In the genomic region with DNA sequence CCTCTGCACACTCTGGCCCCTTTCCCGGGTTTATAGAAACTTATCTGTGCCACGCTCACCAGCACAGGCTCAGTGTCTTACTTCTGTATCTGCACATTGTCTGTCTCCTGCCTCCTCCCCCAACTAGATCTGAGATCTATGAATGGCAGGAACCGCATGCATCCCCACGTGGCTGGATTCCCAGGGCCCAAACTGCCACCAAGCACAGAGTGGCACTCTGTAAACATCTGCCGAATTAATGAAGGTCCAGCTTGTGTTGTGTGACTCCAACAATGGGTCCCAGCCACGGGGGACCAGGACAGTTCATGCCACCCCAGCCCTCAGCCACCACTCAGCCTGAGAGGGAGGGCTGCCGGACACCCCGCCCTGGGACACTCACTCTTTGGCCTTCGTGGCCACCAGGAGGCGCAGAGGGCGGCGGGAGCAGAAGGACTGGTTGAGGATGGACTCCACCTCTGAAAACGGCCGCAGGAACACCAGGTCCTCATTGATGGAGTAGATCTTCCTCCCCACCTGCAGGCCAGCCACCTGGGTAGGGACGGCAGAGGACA, we compare ENCODE assay signal across 10 cellular contexts.
DNase-seq lines count a peak whose midpoint lies in the region; ATAC-seq lines count a peak whose summit lies in the region.
"Had no signal": no experiment of that assay in that cellular context is flagged by ENCODE, and none has a peak within 500 bp of the region (broad histone marks: within the 10 kb centered on the region; RNA-seq: fewer than 3 reads in every experiment).

No MANE protein-coding gene starts in this region.

- peak; percentile 47 for DNase-seq in COLO668 (lab: John Stamatoyannopoulos, UW; ENCODE audit: unreplicated experiment)
- DNase-seq in HPDE6-E6E7 (ENCODE audit: extremely low spot score): peak; percentile 65
- peak in 57 of 58 donors; percentile 33 to 99 (median 86) for DNase-seq in anterior cingulate cortex (lab: John Stamatoyannopoulos, UW)
- no peak for DNase-seq in memory B cell (ENCODE audit: low spot score in 2 of 2)
- DNase-seq in LoVo (ENCODE audit: low spot score): no peak
- no peak for DNase-seq in AML-193 (lab: John Stamatoyannopoulos, UW)
- no peak for DNase-seq in right cardiac atrium
- DNase-seq: activated effector memory CD4-positive, alpha-beta T cell treated with Interleukin-2 at 50 U/mL for 16 hours had no signal

- peak overlapping the region; percentile 24 for H3K27ac Mint-ChIP-seq in memory B cell

- intact Hi-C loops in right cardiac atrium (cut with DNase I): loop anchor here in 3 of 4 donors (1.0 to 5.0 kb wide), 3 partner anchors 246 to 249 kb away; no protein-coding TSS in a partner anchor

- no peaks in the 10 kb centered on the region for H3K27me3 ChIP-seq in right cardiac atrium (ENCODE audit: control insufficient read depth, insufficient read depth)
- H3K27me3 ChIP-seq: heart left ventricle had no signal

- peaks cover 18% of the 10 kb centered on the region for H3K4me1 Mint-ChIP-seq in memory B cell

- no peaks in the 10 kb centered on the region for H3K9me3 ChIP-seq in right cardiac atrium (ENCODE audit: control insufficient read depth, low read length)

- no peak overlapping the region for H3K4me3 ChIP-seq in right cardiac atrium (ENCODE audit: low read length)
- H3K4me3 ChIP-seq: heart left ventricle had no signal

- WGBS in right cardiac atrium: 82% methylated on average over 15 of the region's 15 CpGs

- H3K4me3 Mint-ChIP-seq in memory B cell: no peak overlapping the region

- ATAC-seq in memory B cell (ENCODE audit: low read depth) (no peak), GM19351 (IDR thresholded peaks at IDR 0.05; ENCODE audit: unreplicated experiment) (no peak), right cardiac atrium (no peak)

- no peaks in the 10 kb centered on the region for H3K9me3 Mint-ChIP-seq in memory B cell

- H3K27ac ChIP-seq in right cardiac atrium (ENCODE audit: low read length): no peak overlapping the region
- H3K27ac ChIP-seq: heart left ventricle had no signal

- H3K36me3 Mint-ChIP-seq in memory B cell: peaks cover 47% of the 10 kb centered on the region

- H3K4me1 ChIP-seq in right cardiac atrium (ENCODE audit: control insufficient read depth, insufficient read depth, low read length): no peaks in the 10 kb centered on the region

- no peaks in the 10 kb centered on the region for H3K27me3 Mint-ChIP-seq in memory B cell

Comparison
In these comparisons a context has a peak if more than half of its experiments do, and no peak if none do; other contexts are left out.
1. DNase-seq: peak in COLO668 (single experiment), HPDE6-E6E7 (single experiment) and anterior cingulate cortex (57 of 58); none in memory B cell (0 of 2), LoVo (single experiment), AML-193 (0 of 2) and right cardiac atrium (0 of 3).